In the genomic region with DNA sequence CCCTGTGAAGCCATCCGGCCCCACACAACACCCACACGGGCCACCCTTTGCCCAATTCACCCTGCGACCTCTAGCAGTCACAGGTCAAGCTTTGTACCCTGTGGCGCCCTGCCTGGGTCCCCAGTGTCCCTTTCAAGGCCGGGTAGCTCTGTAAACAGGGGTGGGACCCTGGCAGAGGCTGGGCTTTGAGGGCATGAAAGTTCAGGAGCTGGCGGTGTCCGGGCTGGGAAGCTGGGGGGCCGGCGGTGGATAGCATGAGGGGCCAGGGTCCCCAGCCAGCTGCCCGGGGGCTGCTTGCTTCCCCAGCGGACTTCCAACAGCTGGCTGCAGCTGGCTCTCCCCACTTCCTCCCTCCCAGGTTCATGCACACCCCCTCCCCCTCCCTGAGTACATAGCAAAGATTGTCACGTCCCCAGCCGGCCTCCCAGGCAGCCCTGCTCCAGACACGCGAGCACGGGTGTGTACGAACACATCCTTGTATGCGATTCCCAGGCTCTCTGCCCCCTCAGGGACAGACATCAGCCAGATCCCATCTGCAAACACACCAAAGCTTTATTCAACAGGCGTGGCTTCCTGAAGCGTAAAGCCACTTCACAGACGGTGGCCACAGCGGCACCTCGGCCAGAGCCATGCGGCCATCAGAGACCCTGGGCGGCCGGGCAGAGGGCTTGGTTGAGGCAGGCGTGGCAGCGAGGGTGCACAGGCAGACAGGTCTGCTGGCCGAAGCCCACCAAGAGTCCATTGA, we compare ENCODE assay signal across 10 cellular contexts. TPM values are rescaled to one million over a fixed set of nuclear protein-coding genes. Genes with fewer than 3 reads are reported as not detected.
DNase-seq lines count a peak whose midpoint lies in the region; ATAC-seq, FAIRE-seq and TF ChIP-seq lines count a peak whose summit lies in the region.
"Had no signal": no experiment of that assay in that cellular context is flagged by ENCODE, and none has a peak within 500 bp of the region (broad histone marks: within the 10 kb centered on the region; RNA-seq: fewer than 3 reads in every experiment).

No MANE protein-coding gene starts in this region.

- H3K4me3 ChIP-seq in AG04449 (ENCODE audit: low read depth, low read length) (no peak overlapping the region), endocrine pancreas (ENCODE audit: control insufficient read depth, insufficient read depth, low read length) (no peak overlapping the region)

- no peaks in the 10 kb centered on the region for H3K9me3 ChIP-seq in endocrine pancreas (ENCODE audit: control insufficient read depth, low read length)

- H3K27me3 ChIP-seq in endocrine pancreas (ENCODE audit: control insufficient read depth, insufficient read depth, low read length) = no peaks in the 10 kb centered on the region

- POLR2A ChIA-PET in AG04449 (lab: Yijun Ruan, JAX) = interaction anchor here (1.0 to 1.1 kb wide), 2 partner anchors 59 to 116 kb away, joined by 4 read pairs; partner anchors contain the start of genes NOXO1 and TRAF7

- H3K36me3 ChIP-seq in endocrine pancreas (ENCODE audit: control insufficient read depth, insufficient read depth, low read length) = no peaks in the 10 kb centered on the region

- CTCF ChIA-PET in AG04449 (lab: Yijun Ruan, JAX) = interaction anchor here (0.8 to 3.7 kb wide), 5 partner anchors 17 to 110 kb away, joined by 3 to 19 read pairs (median 4); no protein-coding TSS in a partner anchor

- no peak for ATAC-seq in HG02885 (IDR thresholded peaks at IDR 0.05; ENCODE audit: poor library complexity, unreplicated experiment)
- ATAC-seq: HCT116 had no signal

- peak overlapping the region; percentile 54 for H3K9ac ChIP-seq in endocrine pancreas (ENCODE audit: control insufficient read depth, insufficient read depth, low read length)

- DNase-seq in AG04449 (ENCODE audit: low read depth, low spot score) (peak; percentile 73), LHCN-M2 (ENCODE audit: low read depth) (peak; percentile 63), mucosa of gallbladder (ENCODE audit: low spot score) (peak; percentile 88), activated gamma-delta T cell treated with Interleukin-2 at 50 U/mL for 16 hours (no peak), NCI-H226 (no peak), D721Med (ENCODE audit: insufficient read length, low spot score) (no peak)
- DNase-seq: GDM1 had no signal

- no peak for TF ChIP-seq CTCF in AG04449 (IDR thresholded peaks at IDR 0.05; ENCODE audit: insufficient read depth, low read length, missing control alignments)
- TF ChIP-seq CTCF in D721Med (IDR thresholded peaks at IDR 0.05; ENCODE audit: insufficient read depth, missing control alignments) = no peak

- FAIRE-seq in D721Med (lab: Jason Lieb, UNC) = no peak

- no peaks in the 10 kb centered on the region for H3K4me1 ChIP-seq in endocrine pancreas (ENCODE audit: control insufficient read depth, insufficient read depth, low read length)

RNA-seq across cellular contexts. Expression of gene NTHL1, which starts 8.2 kb away (rescaled TPM):
- total RNA-seq in LHCN-M2 (2014; rRNA removed) (25.5 and 29.0 TPM in 2 replicates), mucosa of gallbladder (33.9 TPM)
- polyA plus RNA-seq in LHCN-M2 (2012) = 19.1 TPM

RNA-seq across cellular contexts. Expression of gene TSC2, which starts 8.3 kb away (rescaled TPM):
- total RNA-seq in LHCN-M2 (2014; rRNA removed) = 49.8 and 52.2 TPM in 2 replicates
- 50.6 TPM for polyA plus RNA-seq in LHCN-M2 (2012)
- 185 TPM for total RNA-seq in mucosa of gallbladder

RNA-seq across cellular contexts. Expression of gene NHERF2, which starts 12.8 kb away (rescaled TPM):
- 5.5 and 7.3 TPM in 2 replicates for total RNA-seq in LHCN-M2 (2014; rRNA removed)
- polyA plus RNA-seq in LHCN-M2 (2012) = 27.4 TPM
- 121 TPM for total RNA-seq in mucosa of gallbladder

RNA-seq across cellular contexts. Expression of gene NPW, which starts 19.9 kb away (rescaled TPM):
- total RNA-seq in LHCN-M2 (2014; rRNA removed) (1.3 TPM in 2 replicates), mucosa of gallbladder (1.6 TPM)
- 0.43 TPM for polyA plus RNA-seq in LHCN-M2 (2012)

RNA-seq across cellular contexts. Expression of gene ZNF598, which starts 29.8 kb away (rescaled TPM):
- total RNA-seq in LHCN-M2 (2014; rRNA removed) (37.2 and 47.5 TPM in 2 replicates), mucosa of gallbladder (42.1 TPM)
- 25.4 TPM for polyA plus RNA-seq in LHCN-M2 (2012)

Comparison
In these comparisons a context has a peak if more than half of its experiments do, and no peak if none do; other contexts are left out.
1. DNase-seq: peak in AG04449 (single experiment), LHCN-M2 (single experiment) and mucosa of gallbladder (single experiment); none in activated gamma-delta T cell treated with Interleukin-2 at 50 U/mL for 16 hours (single experiment), NCI-H226 (single experiment) and D721Med (single experiment).
2. RNA of gene NHERF2, which starts 12.8 kb away (total RNA-seq): 121 TPM in mucosa of gallbladder (single experiment); 5.5 to 7.3 TPM in LHCN-M2; every median in the first group is over 10 times any median in the second.